ENCODE assay signal across 9 cellular contexts in the genomic region with DNA sequence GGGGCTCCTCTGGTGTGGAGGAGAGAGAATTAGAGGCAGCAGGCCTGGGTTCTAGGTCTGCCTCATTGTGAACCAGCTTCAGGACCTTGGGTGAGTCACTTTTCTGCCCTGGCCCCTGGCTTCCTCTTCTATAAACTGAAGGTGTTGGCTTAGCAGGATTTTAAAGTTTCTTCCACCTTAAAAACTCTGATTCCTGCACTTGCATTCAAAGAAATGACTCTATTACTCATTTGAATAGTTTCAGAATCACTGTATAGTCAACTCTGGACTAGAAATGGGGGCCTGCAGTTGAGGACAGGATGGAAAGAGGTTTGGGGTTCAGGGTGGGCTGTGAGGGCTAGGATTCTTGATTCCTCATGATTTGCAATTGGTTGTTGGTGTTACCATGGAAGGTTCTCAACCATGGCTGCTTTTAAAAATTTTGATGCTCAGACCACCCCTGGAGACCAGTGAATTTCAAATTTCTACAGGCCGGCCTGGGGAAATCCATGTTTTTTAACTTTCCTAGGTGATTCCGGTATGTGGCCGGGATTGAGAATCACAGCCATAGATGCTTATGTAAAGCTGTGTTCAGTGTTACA. TPM values are rescaled to one million over a fixed set of nuclear protein-coding genes. Genes with fewer than 3 reads are reported as not detected.
DNase-seq lines count a peak whose midpoint lies in the region; ATAC-seq and TF ChIP-seq lines count a peak whose summit lies in the region.
"Had no signal": no experiment of that assay in that cellular context is flagged by ENCODE, and none has a peak within 500 bp of the region (broad histone marks: within the 10 kb centered on the region; RNA-seq: fewer than 3 reads in every experiment).

No MANE protein-coding gene starts in this region.

- H3K36me3 ChIP-seq in osteoblast (ENCODE audit: insufficient read depth, low read length) = peaks cover 46% of the 10 kb centered on the region
- H3K36me3 ChIP-seq in ovary = no peaks in the 10 kb centered on the region
- H3K36me3 ChIP-seq: ascending aorta had no signal

- H3K4me2 ChIP-seq in osteoblast (ENCODE audit: insufficient read depth, low read length) = peak overlapping the region; percentile 31

- DNase-seq in activated B cell treated with CpG ODN at 0.5 μM for 24 hours = no peak
- no peak for DNase-seq in osteoblast (ENCODE audit: insufficient read length, low spot score, missing footprints)
- DNase-seq in NCI-H187 treated with DMSO at 0.1 percent for 48 hours (lab: John Stamatoyannopoulos, UW) = no peak
- no peak for DNase-seq in DMS114 treated with DMSO at 0.1 percent for 48 hours (lab: John Stamatoyannopoulos, UW; ENCODE audit: unreplicated experiment)
- no peak for DNase-seq in ovary

- peaks cover 82% of the 10 kb centered on the region for H4K20me1 ChIP-seq in osteoblast (ENCODE audit: insufficient read depth, low read length)

- POLR2A ChIA-PET in activated B cell treated with CpG ODN at 0.5 μM for 24 hours (lab: Charles Lee) = interaction anchor here (0.5 to 36.9 kb wide), 12 partner anchors 9 to 1781 kb away, joined by 3 to 1703 read pairs (median 5); a partner anchor contains a TSS

- TF ChIP-seq EP300 in ovary (IDR thresholded peaks at IDR 0.05) = no peak

- H3K9me3 ChIP-seq in osteoblast (ENCODE audit: low read depth, low read length) = no peaks in the 10 kb centered on the region
- H3K9me3 ChIP-seq in ovary = no peaks in the 10 kb centered on the region
- H3K9me3 ChIP-seq: ascending aorta had no signal

- H3K4me1 Mint-ChIP-seq in activated B cell treated with CpG ODN at 0.5 μM for 24 hours = peaks cover 100% of the 10 kb centered on the region

- H3K27ac ChIP-seq in osteoblast (ENCODE audit: low read depth, low read length) = peak overlapping the region; percentile 90
- H3K27ac ChIP-seq in ovary = no peak overlapping the region
- H3K27ac ChIP-seq: ascending aorta had no signal

- H2AFZ ChIP-seq in osteoblast (ENCODE audit: low read length) = no peak overlapping the region

- H3K27ac Mint-ChIP-seq in activated B cell treated with CpG ODN at 0.5 μM for 24 hours = peak overlapping the region; percentile 95

- H3K4me1 ChIP-seq in osteoblast (ENCODE audit: insufficient read depth, low read length) = peaks cover 95% of the 10 kb centered on the region
- peaks cover 55% of the 10 kb centered on the region for H3K4me1 ChIP-seq in ovary (ENCODE audit: insufficient read depth)

- CTCF ChIA-PET in activated B cell treated with CpG ODN at 0.5 μM for 24 hours (lab: Charles Lee) = interaction anchor here (0.9 to 7.8 kb wide), 8 partner anchors 8 to 139 kb away, joined by 3 to 70 read pairs (median 6); a partner anchor contains a TSS

- H3K4me3 Mint-ChIP-seq in activated B cell treated with CpG ODN at 0.5 μM for 24 hours = peak overlapping the region; percentile 59

- peaks cover 98% of the 10 kb centered on the region for H3K79me2 ChIP-seq in osteoblast (ENCODE audit: insufficient read depth, low read length)

- WGBS in ovary, 3 donors = 86 to 95% (median 95%) methylated on average over 3 of the region's 3 CpGs

- TF ChIP-seq POLR2A in ovary (IDR thresholded peaks at IDR 0.05) = no peak

- intact Hi-C loops in activated B cell treated with CpG ODN at 0.5 μM for 24 hours (cut with micrococcal nuclease) (loop anchor here (1.0 to 10.0 kb wide), 8 partner anchors 8 to 459 kb away; a partner anchor contains a TSS), ovary (cut with DNase I) (no loop called here)

- peaks cover 20% of the 10 kb centered on the region for H3K36me3 Mint-ChIP-seq in activated B cell treated with CpG ODN at 0.5 μM for 24 hours (ENCODE audit: low read depth)

- H3K27me3 ChIP-seq in osteoblast (ENCODE audit: insufficient read depth, low read length) = no peaks in the 10 kb centered on the region
- no peaks in the 10 kb centered on the region for H3K27me3 ChIP-seq in ovary
- H3K27me3 ChIP-seq: ascending aorta had no signal

- TF ChIP-seq CTCF in activated B cell treated with CpG ODN at 0.5 μM for 24 hours (IDR thresholded peaks at IDR 0.05) (no peak), osteoblast (IDR thresholded peaks at IDR 0.05; ENCODE audit: extremely low read depth, low read depth, low read length) (no peak), ovary (IDR thresholded peaks at IDR 0.05) (no peak)

- no peaks in the 10 kb centered on the region for H3K27me3 Mint-ChIP-seq in activated B cell treated with CpG ODN at 0.5 μM for 24 hours

- ATAC-seq in GM18861 (IDR thresholded peaks at IDR 0.05; ENCODE audit: unreplicated experiment) (peak; percentile 19), HG02798 (IDR thresholded peaks at IDR 0.05; ENCODE audit: poor library complexity, unreplicated experiment) (peak; percentile 20), activated B cell treated with CpG ODN at 0.5 μM for 24 hours (ENCODE audit: low read depth) (peak; percentile 11), HG02870 (IDR thresholded peaks at IDR 0.05; ENCODE audit: unreplicated experiment) (no peak)

- no peaks in the 10 kb centered on the region for H3K9me3 Mint-ChIP-seq in activated B cell treated with CpG ODN at 0.5 μM for 24 hours

- no peak overlapping the region for H3K4me3 ChIP-seq in osteoblast (ENCODE audit: insufficient read depth, low read length)
- H3K4me3 ChIP-seq in ovary = no peak overlapping the region
- H3K4me3 ChIP-seq: ascending aorta had no signal

RNA-seq across cellular contexts. Expression of a gene that starts 19.9 kb away (rescaled TPM):
- total RNA-seq in activated B cell treated with CpG ODN at 0.5 μM for 24 hours = 85.9 and 118 TPM in 2 replicates
- 41.8 and 60.1 TPM in 2 replicates for total RNA-seq in osteoblast
- total RNA-seq in ovary = 10 to 100 TPM; 21.6 to 78.6 (median 46.0) TPM
- 10 to 100 TPM; 18.7 to 78.6 TPM for polyA plus RNA-seq in ovary
